13 cellular contexts compared by ENCODE assay signal in genomic region chr2:136134126-136134525, GRCh38. TPM values are rescaled to one million over a fixed set of nuclear protein-coding genes. Genes with fewer than 3 reads are reported as not detected.
DNase-seq lines count a peak whose midpoint lies in the region; ATAC-seq and TF ChIP-seq lines count a peak whose summit lies in the region.
"Had no signal": no experiment of that assay in that cellular context is flagged by ENCODE, and none has a peak within 500 bp of the region (broad histone marks: within the 10 kb centered on the region; RNA-seq: fewer than 3 reads in every experiment).

No MANE protein-coding gene starts in this region.

- DNase-seq in activated CD8-positive, alpha-beta memory T cell treated with anti-CD3 and anti-CD28 coated beads, Interleukin-2, amount 50 U/mL, for 4 hours = peak; percentile 57
- no peak for DNase-seq in activated CD8-positive, alpha-beta memory T cell treated with anti-CD3 and anti-CD28 coated beads for 24 hours
- DNase-seq in OCI-M1 (lab: John Stamatoyannopoulos, UW) = peak; percentile 8
- DNase-seq in activated naive CD4-positive, alpha-beta T cell treated with anti-CD3 and anti-CD28 coated beads, Interleukin-2, amount 50 U/mL, for 16 hours = peak; percentile 54
- DNase-seq in stomach = no peak
- no peak for DNase-seq in 8988T
- DNase-seq in ureter (ENCODE audit: low spot score) = no peak
- DNase-seq: ACHN, esophagus squamous epithelium, left ventricle myocardium inferior, tibial artery had no signal

- no peak for TF ChIP-seq EP300 in stomach (IDR thresholded peaks at IDR 0.05)

- WGBS in stomach, 5 donors = 66 to 85% (median 78%) methylated on average over 2 of the region's 2 CpGs

- no peak for ATAC-seq in HG03457 (IDR thresholded peaks at IDR 0.05; ENCODE audit: unreplicated experiment)
- ATAC-seq: K562 had no signal

- H3K4me3 ChIP-seq in stomach = no peak overlapping the region
- H3K4me3 ChIP-seq: esophagus squamous epithelium, K562, left ventricle myocardium inferior, tibial artery had no signal

- peak overlapping the region in 4 of 5 donors; percentile 56 to 71 (median 66) for H3K27ac ChIP-seq in stomach
- H3K27ac ChIP-seq: left ventricle myocardium inferior, tibial artery had no signal

- intact Hi-C loops in stomach (cut with DNase I; ENCODE audit: low total_unique reads) = no loop called here

- TF ChIP-seq CTCF in stomach (IDR thresholded peaks at IDR 0.05) = no peak

- peaks cover 0 to 22% (median 11%) of the 10 kb centered on the region in 4 donors for H3K4me1 ChIP-seq in stomach

- H3K27me3 ChIP-seq in stomach = no peaks in the 10 kb centered on the region
- H3K27me3 ChIP-seq: esophagus squamous epithelium, tibial artery had no signal

- no peaks in the 10 kb centered on the region for H3K9me3 ChIP-seq in stomach
- H3K9me3 ChIP-seq: esophagus squamous epithelium, left ventricle myocardium inferior, tibial artery had no signal

- no peak for TF ChIP-seq POLR2A in stomach (IDR thresholded peaks at IDR 0.05)

- no peaks in the 10 kb centered on the region for H3K36me3 ChIP-seq in stomach
- H3K36me3 ChIP-seq: esophagus squamous epithelium, left ventricle myocardium inferior, tibial artery had no signal

RNA-seq across cellular contexts. Expression of gene CXCR4, which starts 16.2 kb away (rescaled TPM):
- total RNA-seq in stomach (10 to 100 TPM in 2 of 5 donors, 1 to 10 TPM in 2, not detected in 1; 1.2 to 42.6 (median 12.5) TPM), ureter (23.2 TPM)
- 10 to 100 TPM in 2 of 3 donors, 1 to 10 TPM in 1; 9.3 to 20.6 (median 15.9) TPM for polyA plus RNA-seq in stomach

Comparison
In these comparisons a context has a peak if more than half of its experiments do, and no peak if none do; other contexts are left out.
1. DNase-seq: peak in activated CD8-positive, alpha-beta memory T cell treated with anti-CD3 and anti-CD28 coated beads, Interleukin-2, amount 50 U/mL, for 4 hours (single experiment), OCI-M1 (single experiment) and activated naive CD4-positive, alpha-beta T cell treated with anti-CD3 and anti-CD28 coated beads, Interleukin-2, amount 50 U/mL, for 16 hours (single experiment); none in activated CD8-positive, alpha-beta memory T cell treated with anti-CD3 and anti-CD28 coated beads for 24 hours (single experiment), stomach (single experiment), 8988T (single experiment) and ureter (single experiment).